In the genomic region with DNA sequence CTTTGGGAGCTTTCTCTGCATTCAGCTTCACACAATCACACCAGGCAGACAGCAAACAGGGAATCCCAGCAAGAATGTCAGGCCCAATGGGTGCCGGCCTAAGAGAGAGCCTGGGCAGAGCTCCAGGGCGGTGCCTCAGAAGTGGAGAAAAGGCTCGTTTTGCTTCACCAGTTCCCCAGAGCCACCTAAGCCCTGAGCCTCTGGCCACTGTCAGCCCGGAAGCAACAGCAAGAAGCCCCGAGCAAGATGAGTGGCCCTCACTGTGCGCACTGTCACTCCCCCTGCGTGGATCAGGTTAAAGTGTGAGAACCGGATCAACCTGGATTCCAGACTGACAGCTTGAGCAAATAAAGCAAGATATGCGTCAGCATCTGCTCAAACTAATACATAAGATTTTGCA, we compare ENCODE assay signal across 28 cellular contexts. TPM values are rescaled to one million over a fixed set of nuclear protein-coding genes. Genes with fewer than 3 reads are reported as not detected.
DNase-seq lines count a peak whose midpoint lies in the region; ATAC-seq and TF ChIP-seq lines count a peak whose summit lies in the region.
"Had no signal": no experiment of that assay in that cellular context is flagged by ENCODE, and none has a peak within 500 bp of the region (broad histone marks: within the 10 kb centered on the region; RNA-seq: fewer than 3 reads in every experiment).

No MANE protein-coding gene starts in this region.

- H3K4me3 Mint-ChIP-seq in MCF 10A (ENCODE audit: unreplicated experiment) = no peak overlapping the region
- H3K4me3 Mint-ChIP-seq in activated CD8-positive, alpha-beta memory T cell treated with anti-CD3 and anti-CD28 coated beads, Interleukin-2, amount 10 ng/mL, durations not matched to agents 7 days and 5 days = no peak overlapping the region
- H3K4me3 Mint-ChIP-seq: activated CD8-positive, alpha-beta T cell treated with anti-CD3 and anti-CD28 coated beads for 36 hours; activated naive CD8-positive, alpha-beta T cell treated with anti-CD3 and anti-CD28 coated beads, Interleukin-2, amount 10 ng/mL, durations not matched to agents 7 days and 5 days; CD8-positive, alpha-beta T cell; WTC11 had no signal

- H3K27ac ChIP-seq in upper lobe of right lung = no peak overlapping the region
- H3K27ac ChIP-seq: brain microvascular endothelial cell, gastroesophageal sphincter, upper lobe of left lung had no signal

- H3K4me1 ChIP-seq in upper lobe of right lung = peaks cover 12% of the 10 kb centered on the region

- no peaks in the 10 kb centered on the region for H3K4me1 Mint-ChIP-seq in MCF 10A (ENCODE audit: insufficient read depth, unreplicated experiment)
- peaks cover 9% of the 10 kb centered on the region for H3K4me1 Mint-ChIP-seq in activated CD8-positive, alpha-beta memory T cell treated with anti-CD3 and anti-CD28 coated beads, Interleukin-2, amount 10 ng/mL, durations not matched to agents 7 days and 5 days

- CTCF ChIA-PET in MCF 10A (lab: Yijun Ruan, JAX) = interaction anchor here (0.6 to 0.8 kb wide), 2 partner anchors 120 to 151 kb away, joined by 3 read pairs; no protein-coding TSS in a partner anchor
- CTCF ChIA-PET in activated CD8-positive, alpha-beta memory T cell treated with anti-CD3 and anti-CD28 coated beads, Interleukin-2, amount 10 ng/mL, durations not matched to agents 7 days and 5 days (lab: Charles Lee) = interaction anchor here (1.1 to 1.4 kb wide), 2 partner anchors 23 to 88 kb away, joined by 3 read pairs; no protein-coding TSS in a partner anchor

- H3K27ac Mint-ChIP-seq in MCF 10A (ENCODE audit: low read depth, unreplicated experiment) = no peak overlapping the region
- H3K27ac Mint-ChIP-seq in activated CD8-positive, alpha-beta memory T cell treated with anti-CD3 and anti-CD28 coated beads, Interleukin-2, amount 10 ng/mL, durations not matched to agents 7 days and 5 days = no peak overlapping the region
- H3K27ac Mint-ChIP-seq: activated CD8-positive, alpha-beta T cell treated with anti-CD3 and anti-CD28 coated beads for 36 hours; activated naive CD8-positive, alpha-beta T cell treated with anti-CD3 and anti-CD28 coated beads, Interleukin-2, amount 10 ng/mL, durations not matched to agents 7 days and 5 days; CD8-positive, alpha-beta T cell; naive thymus-derived CD4-positive, alpha-beta T cell; WTC11 had no signal

- in situ Hi-C loops in T47D (cut with HindIII; ENCODE audit: low pct_unique_long_range_greater_than_20kb, low sequenced_read_pairs) = no loop called here

- no peaks in the 10 kb centered on the region for H3K9me3 Mint-ChIP-seq in MCF 10A (ENCODE audit: unreplicated experiment)
- H3K9me3 Mint-ChIP-seq in activated CD8-positive, alpha-beta memory T cell treated with anti-CD3 and anti-CD28 coated beads, Interleukin-2, amount 10 ng/mL, durations not matched to agents 7 days and 5 days (ENCODE audit: low read depth) = no peaks in the 10 kb centered on the region
- H3K9me3 Mint-ChIP-seq: activated CD8-positive, alpha-beta T cell treated with anti-CD3 and anti-CD28 coated beads for 36 hours; activated naive CD8-positive, alpha-beta T cell treated with anti-CD3 and anti-CD28 coated beads, Interleukin-2, amount 10 ng/mL, durations not matched to agents 7 days and 5 days; CD8-positive, alpha-beta T cell; WTC11 had no signal

- H3K36me3 ChIP-seq in upper lobe of right lung = no peaks in the 10 kb centered on the region
- H3K36me3 ChIP-seq: brain microvascular endothelial cell, gastroesophageal sphincter, upper lobe of left lung had no signal

- no TSS peak for BruUV-seq in MCF 10A (replicated peaks; lab: Mats Ljungman, UMichigan)

- TF ChIP-seq CTCF in MCF 10A (IDR thresholded peaks at IDR 0.05; ENCODE audit: unreplicated experiment) (no peak), upper lobe of right lung (IDR thresholded peaks at IDR 0.05) (no peak)

- H3K27me3 ChIP-seq in upper lobe of right lung = peaks cover 84% of the 10 kb centered on the region

- peak; percentile 55 to 66 for DNase-seq in T47D (ENCODE audit: low read depth in 1 of 2, low spot score in 1 of 2)
- DNase-seq in MCF 10A (ENCODE audit: unreplicated experiment) = no peak
- DNase-seq in ecto neural progenitor cell (ENCODE audit: low spot score) = peak; percentile 72
- DNase-seq in mesenteric fat pad (ENCODE audit: low spot score) = peak; percentile 35
- peak; percentile 65 for DNase-seq in upper lobe of right lung
- no peak for DNase-seq in activated CD8-positive, alpha-beta memory T cell treated with anti-CD3 and anti-CD28 coated beads, Interleukin-2, amount 10 ng/mL, durations not matched to agents 7 days and 5 days
- DNase-seq in foreskin melanocyte = no peak
- DNase-seq: activated CD8-positive, alpha-beta T cell treated with anti-CD3 and anti-CD28 coated beads for 36 hours; activated naive CD8-positive, alpha-beta T cell treated with anti-CD3 and anti-CD28 coated beads, Interleukin-2, amount 10 ng/mL, durations not matched to agents 7 days and 5 days; activated T-cell treated with anti-CD3 and anti-CD28 coated beads, Interleukin-2, amount 50 U/mL, for 48 hours; brain microvascular endothelial cell; CD8-positive, alpha-beta T cell; dermis blood vessel endothelial cell; DND-41; IMR-90; mammary epithelial cell; MM.1S; naive thymus-derived CD4-positive, alpha-beta T cell; NCI-H146; NCI-H345; SHP77; stimulated activated naive CD4-positive, alpha-beta T cell treated with Interleukin-2 at 50 U/mL for 16 hours; T-helper 1 cell; upper lobe of left lung had no signal

- H3K27me3 Mint-ChIP-seq in MCF 10A (ENCODE audit: insufficient read depth, unreplicated experiment) = peaks cover 71% of the 10 kb centered on the region
- peaks cover 63% of the 10 kb centered on the region for H3K27me3 Mint-ChIP-seq in activated CD8-positive, alpha-beta memory T cell treated with anti-CD3 and anti-CD28 coated beads, Interleukin-2, amount 10 ng/mL, durations not matched to agents 7 days and 5 days

- H3K9me3 ChIP-seq in upper lobe of right lung = no peaks in the 10 kb centered on the region
- H3K9me3 ChIP-seq: upper lobe of left lung had no signal

- ATAC-seq in upper lobe of right lung (peak; percentile 18), GM21447 (IDR thresholded peaks at IDR 0.05; ENCODE audit: unreplicated experiment) (no peak)
- no peak for ATAC-seq in activated CD8-positive, alpha-beta memory T cell treated with anti-CD3 and anti-CD28 coated beads, Interleukin-2, amount 10 ng/mL, durations not matched to agents 7 days and 5 days
- ATAC-seq: activated CD8-positive, alpha-beta T cell treated with anti-CD3 and anti-CD28 coated beads for 36 hours; CD8-positive, alpha-beta T cell; gastroesophageal sphincter; naive thymus-derived CD4-positive, alpha-beta T cell; WTC11 had no signal

- H3K4me3 ChIP-seq in upper lobe of right lung = no peak overlapping the region
- H3K4me3 ChIP-seq: gastroesophageal sphincter, upper lobe of left lung had no signal

- intact Hi-C loops in MCF 10A (cut with micrococcal nuclease) (no loop called here), upper lobe of right lung (cut with DNase I) (no loop called here)

- H3K36me3 Mint-ChIP-seq in MCF 10A (ENCODE audit: insufficient read depth, unreplicated experiment) = no peaks in the 10 kb centered on the region
- no peaks in the 10 kb centered on the region for H3K36me3 Mint-ChIP-seq in activated CD8-positive, alpha-beta memory T cell treated with anti-CD3 and anti-CD28 coated beads, Interleukin-2, amount 10 ng/mL, durations not matched to agents 7 days and 5 days
- H3K36me3 Mint-ChIP-seq: activated naive CD8-positive, alpha-beta T cell treated with anti-CD3 and anti-CD28 coated beads, Interleukin-2, amount 10 ng/mL, durations not matched to agents 7 days and 5 days; CD8-positive, alpha-beta T cell had no signal

- POLR2A ChIA-PET in MCF 10A (lab: Yijun Ruan, JAX) = interaction anchor here (0.6 kb wide), 1 partner anchor 616 kb away, joined by 3 read pairs; no protein-coding TSS in a partner anchor

RNA-seq across cellular contexts. Expression of a gene that starts 14.7 kb away (rescaled TPM):
- total RNA-seq in MCF 10A (2022) = not detected in 2 replicates
- not detected for total RNA-seq in mesenteric fat pad
- not detected for total RNA-seq in upper lobe of right lung
- total RNA-seq in activated CD8-positive, alpha-beta memory T cell treated with anti-CD3 and anti-CD28 coated beads, Interleukin-2, amount 10 ng/mL, durations not matched to agents 7 days and 5 days = not detected
- total RNA-seq: activated CD8-positive, alpha-beta T cell treated with anti-CD3 and anti-CD28 coated beads for 36 hours; activated naive CD8-positive, alpha-beta T cell treated with anti-CD3 and anti-CD28 coated beads, Interleukin-2, amount 10 ng/mL, durations not matched to agents 7 days and 5 days; CD8-positive, alpha-beta T cell; dermis blood vessel endothelial cell; epithelial cell of proximal tubule; gastroesophageal sphincter; IMR-90; mammary epithelial cell; naive thymus-derived CD4-positive, alpha-beta T cell; upper lobe of left lung had no signal

Comparison
In these comparisons a context has a peak if more than half of its experiments do, and no peak if none do; other contexts are left out.
1. DNase-seq: peak in T47D (2 of 2), ecto neural progenitor cell (single experiment), mesenteric fat pad (single experiment) and upper lobe of right lung (single experiment); none in MCF 10A (single experiment), activated CD8-positive, alpha-beta memory T cell treated with anti-CD3 and anti-CD28 coated beads, Interleukin-2, amount 10 ng/mL, durations not matched to agents 7 days and 5 days (single experiment) and foreskin melanocyte (single experiment).